ENCODE assay signal across 8 cellular contexts in the genomic region with DNA sequence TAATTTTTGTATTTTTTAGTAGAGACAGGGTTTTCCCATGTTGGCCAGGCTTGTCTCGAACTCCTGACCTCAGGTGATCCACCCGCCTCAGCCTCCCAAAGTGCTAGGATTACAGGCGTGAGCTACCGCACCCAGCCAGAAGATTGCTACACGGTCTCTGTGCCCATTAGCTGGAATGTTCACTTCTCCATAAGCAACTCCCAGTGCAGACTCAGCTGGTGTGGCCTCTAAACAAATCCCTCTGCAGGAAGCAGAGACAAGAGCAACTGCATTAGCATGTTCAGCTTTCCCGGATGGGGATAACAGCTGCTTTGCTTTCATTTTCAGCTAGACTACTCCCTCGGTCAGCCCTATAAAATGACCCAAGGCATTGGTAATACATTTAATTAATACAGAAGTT. TPM values are rescaled to one million over a fixed set of nuclear protein-coding genes. Genes with fewer than 3 reads are reported as not detected.
DNase-seq lines count a peak whose midpoint lies in the region; ATAC-seq, FAIRE-seq and TF ChIP-seq lines count a peak whose summit lies in the region.
"Not testable (repeated sequence)": the region's sequence is repeated elsewhere in the genome, so short reads cannot be mapped to it uniquely, and the experiment has no call there.

No MANE protein-coding gene starts in this region.

- DNase-seq in RPMI7951 (ENCODE audit: low read depth) (peak; percentile 73), bronchial epithelial cell (ENCODE audit: low read depth) (peak; percentile 68), foreskin fibroblast (peak; percentile 63 to 77), left colon (peak; percentile 37 to 74)
- not testable (repeated sequence) for DNase-seq in osteocyte (ENCODE audit: extremely low spot score, unreplicated experiment); suprapubic skin (ENCODE audit: low spot score in 2 of 2)

- not testable (repeated sequence) for H4K20me1 ChIP-seq in KMS-11 (ENCODE audit: insufficient read depth)

- peak overlapping the region; percentile 15; the same call in 1 of the 2 replicates for H2AFZ ChIP-seq in KMS-11 (ENCODE audit: low read depth)

- ATAC-seq in left colon: peak; percentile 95

- peaks cover 12% of the 10 kb centered on the region for H3K4me1 Mint-ChIP-seq in osteocyte (ENCODE audit: unreplicated experiment)

- not testable (repeated sequence) for H3K9me3 ChIP-seq in suprapubic skin

- H3K27ac ChIP-seq in C4-2B: 0 out of 2 replicates have a peak overlapping the region, but pooled peaks have one; percentile 0
- not testable (repeated sequence) for H3K27ac ChIP-seq in KMS-11
- peak overlapping the region; percentile 79 for H3K27ac ChIP-seq in suprapubic skin

- H3K4me1 ChIP-seq in KMS-11 (ENCODE audit: low read depth, poor library complexity, severe bottlenecking): not testable (repeated sequence)
- peaks cover 21% of the 10 kb centered on the region for H3K4me1 ChIP-seq in suprapubic skin

- H3K4me2 ChIP-seq in KMS-11: not testable (repeated sequence)

- H3K9me3 Mint-ChIP-seq in osteocyte (ENCODE audit: unreplicated experiment): not testable (repeated sequence)

- TF ChIP-seq CTCF in C4-2B (conservative IDR thresholded peaks at IDR 0.05); KMS-11 (conservative IDR thresholded peaks at IDR 0.05; ENCODE audit: low read depth, low read length); bronchial epithelial cell (IDR thresholded peaks at IDR 0.05; ENCODE audit: insufficient read depth, low read length, severe bottlenecking); foreskin fibroblast (IDR thresholded peaks at IDR 0.05; ENCODE audit: low read depth, low read length); osteocyte (IDR thresholded peaks at IDR 0.05); suprapubic skin (IDR thresholded peaks at IDR 0.05): not testable (repeated sequence)

- intact Hi-C loops in left colon (cut with DNase I, micrococcal nuclease): loop anchor here in 1 of 2 donors (2.0 kb wide), 1 partner anchor 130 kb away; a partner anchor contains a TSS

- H3K4me3 Mint-ChIP-seq in osteocyte (ENCODE audit: unreplicated experiment): not testable (repeated sequence)

- H3K27me3 ChIP-seq in KMS-11 (ENCODE audit: insufficient read depth, low read depth); bronchial epithelial cell (ENCODE audit: control insufficient read depth, insufficient read depth, low read length); suprapubic skin: not testable (repeated sequence)

- not testable (repeated sequence) for H3K36me3 Mint-ChIP-seq in osteocyte (ENCODE audit: unreplicated experiment)

- not testable (repeated sequence) for FAIRE-seq in bronchial epithelial cell (lab: Jason Lieb, UNC)

- H3K27me3 Mint-ChIP-seq in osteocyte (ENCODE audit: unreplicated experiment): not testable (repeated sequence)

- not testable (repeated sequence) for H3K9ac ChIP-seq in KMS-11

- not testable (repeated sequence) for H3K4me3 ChIP-seq in KMS-11 (IDR thresholded peaks at IDR 0.05; ENCODE audit: insufficient read depth, low read depth, low read length); bronchial epithelial cell (ENCODE audit: low read depth, low read length)
- H3K4me3 ChIP-seq in foreskin fibroblast (ENCODE audit: low read depth in 1 of 2, low read length in 2 of 2) (peak overlapping the region in 1 of 2 donors; percentile 1), suprapubic skin (peak overlapping the region; percentile 27)

- H3K79me2 ChIP-seq in KMS-11 (ENCODE audit: insufficient read depth, low read depth): not testable (repeated sequence)

- TF ChIP-seq EP300 in suprapubic skin (IDR thresholded peaks at IDR 0.05): not testable (repeated sequence)

- H3K36me3 ChIP-seq in KMS-11 (ENCODE audit: insufficient read depth); bronchial epithelial cell (ENCODE audit: control insufficient read depth, insufficient read depth, low read length); suprapubic skin: not testable (repeated sequence)

- not testable (repeated sequence) for TF ChIP-seq POLR2A in suprapubic skin (IDR thresholded peaks at IDR 0.05)

- H3K27ac Mint-ChIP-seq in osteocyte (ENCODE audit: unreplicated experiment): peak overlapping the region; percentile 68

- WGBS in suprapubic skin: 21% methylated on average over 7 of the region's 7 CpGs

RNA-seq across cellular contexts. Expression of a gene that starts 20.7 kb away (rescaled TPM):
- 11.4 and 14.3 TPM in 2 replicates for total RNA-seq in RPMI7951 (2014; rRNA removed; shearing (Covaris generic))
- total RNA-seq in bronchial epithelial cell (20.2 and 20.5 TPM in 2 replicates), left colon (10 to 100 TPM; 28.1 to 29.1 TPM), osteocyte (19.9 and 25.1 TPM in 2 replicates), suprapubic skin (10 to 100 TPM; 22.1 to 38.2 (median 30.7) TPM)

RNA-seq across cellular contexts. Expression of a gene that starts 21.0 kb away (rescaled TPM):
- 30.3 and 33.4 TPM in 2 replicates for total RNA-seq in RPMI7951 (2014; rRNA removed; shearing (Covaris generic))
- 5.2 and 9.5 TPM in 2 replicates for total RNA-seq in bronchial epithelial cell
- total RNA-seq in left colon: 10 to 100 TPM in 1 of 2 donors, 1 to 10 TPM in 1; 9.5 to 12.6 TPM
- total RNA-seq in osteocyte: 8.5 and 8.6 TPM in 2 replicates
- 1 to 10 TPM; 5.5 to 8.5 (median 8.5) TPM for total RNA-seq in suprapubic skin

RNA-seq across cellular contexts. Expression of a gene that starts 34.3 kb away (rescaled TPM):
- 2.3 TPM in 2 replicates for total RNA-seq in RPMI7951 (2014; rRNA removed; shearing (Covaris generic))
- total RNA-seq in bronchial epithelial cell (under 0.01 and 0.53 TPM in 2 replicates), left colon (10 to 100 TPM in 1 of 2 donors, 1 to 10 TPM in 1; 3.6 to 11.4 TPM), osteocyte (0.35 TPM in 1 of 2 replicates, not detected in the other), suprapubic skin (1 to 10 TPM in 3 of 4 donors, not detected in 1; 1.1 to 3.3 (median 2.7) TPM)
